27 cellular contexts compared by ENCODE assay signal in the genomic region with DNA sequence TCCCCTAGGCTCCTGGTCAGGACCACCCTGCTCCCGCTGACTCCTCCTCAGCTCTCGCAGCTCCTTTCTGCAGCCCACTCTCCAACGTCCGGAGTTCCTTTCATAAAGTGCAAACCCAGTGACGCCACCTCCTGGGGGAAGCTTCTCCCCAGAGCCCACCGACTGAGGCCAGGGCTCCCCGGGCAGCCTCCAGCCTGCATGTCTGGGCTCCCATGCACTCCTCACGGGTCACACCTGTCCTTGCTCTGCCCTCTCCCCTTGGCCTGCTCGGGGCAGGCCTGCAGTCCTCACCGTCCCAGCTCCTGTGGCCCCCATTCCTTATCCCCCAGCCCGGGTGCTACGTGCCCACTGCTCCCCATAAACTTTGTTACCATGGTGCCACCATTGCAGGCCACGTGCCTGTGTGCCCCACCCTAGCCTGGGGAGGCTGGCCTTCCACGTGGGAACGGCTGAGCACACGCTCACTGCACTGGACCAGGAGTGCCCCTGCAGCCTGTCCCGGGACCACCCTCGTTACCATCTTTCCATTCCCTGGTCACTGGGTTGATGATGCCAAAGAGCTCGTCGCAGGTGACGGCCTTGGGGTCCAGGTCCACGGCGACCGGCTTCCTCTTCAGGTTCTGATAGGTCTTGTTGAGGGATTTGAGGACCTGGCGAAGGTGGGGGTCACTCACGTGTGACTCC.
"Had no signal": no experiment of that assay in that cellular context is flagged by ENCODE, and none has a peak within 500 bp of the region (broad histone marks: within the 10 kb centered on the region; RNA-seq: fewer than 3 reads in every experiment).

No MANE protein-coding gene starts in this region.

- H3K27me3 Mint-ChIP-seq: activated B cell treated with CpG ODN at 0.5 μM for 24 hours; activated CD4-positive, alpha-beta T cell treated with anti-CD3 and anti-CD28 coated beads, Interleukin-2, amount 10 ng/mL, durations not matched to agents 24 days and 14 days; activated CD8-positive, alpha-beta memory T cell treated with anti-CD3 and anti-CD28 coated beads, Interleukin-2, amount 10 ng/mL, durations not matched to agents 7 days and 5 days; activated naive CD8-positive, alpha-beta T cell; central memory CD8-positive, alpha-beta T cell; T-helper 17 cell had no signal

- H3K27ac Mint-ChIP-seq: activated B cell treated with CpG ODN at 0.5 μM for 24 hours; activated CD4-positive, alpha-beta T cell treated with anti-CD3 and anti-CD28 coated beads, Interleukin-2, amount 10 ng/mL, durations not matched to agents 24 days and 14 days; activated CD8-positive, alpha-beta memory T cell treated with anti-CD3 and anti-CD28 coated beads, Interleukin-2, amount 10 ng/mL, durations not matched to agents 7 days and 5 days; activated naive CD8-positive, alpha-beta T cell; T-helper 17 cell had no signal

- H3K36me3 Mint-ChIP-seq: activated CD8-positive, alpha-beta memory T cell treated with anti-CD3 and anti-CD28 coated beads, Interleukin-2, amount 10 ng/mL, durations not matched to agents 7 days and 5 days; activated naive CD8-positive, alpha-beta T cell; brain had no signal

- H3K9me3 Mint-ChIP-seq: activated B cell treated with CpG ODN at 0.5 μM for 24 hours; activated CD4-positive, alpha-beta T cell treated with anti-CD3 and anti-CD28 coated beads, Interleukin-2, amount 10 ng/mL, durations not matched to agents 24 days and 14 days; activated T-cell treated with anti-CD3 and anti-CD28 coated beads, Interleukin-2, amount 50 U/mL, for 4 hours; brain; central memory CD8-positive, alpha-beta T cell had no signal

- ATAC-seq: activated CD8-positive, alpha-beta memory T cell treated with anti-CD3 and anti-CD28 coated beads, Interleukin-2, amount 10 ng/mL, durations not matched to agents 7 days and 5 days; activated T-cell treated with anti-CD3 and anti-CD28 coated beads, Interleukin-2, amount 50 U/mL, for 4 hours; PC-3; T-helper 17 cell had no signal

- H3K4me3 Mint-ChIP-seq: activated B cell treated with CpG ODN at 0.5 μM for 24 hours; activated CD4-positive, alpha-beta T cell treated with anti-CD3 and anti-CD28 coated beads, Interleukin-2, amount 10 ng/mL, durations not matched to agents 24 days and 14 days; activated CD8-positive, alpha-beta memory T cell treated with anti-CD3 and anti-CD28 coated beads, Interleukin-2, amount 10 ng/mL, durations not matched to agents 7 days and 5 days; activated naive CD8-positive, alpha-beta T cell; activated T-cell treated with anti-CD3 and anti-CD28 coated beads, Interleukin-2, amount 50 U/mL, for 4 hours; brain; central memory CD8-positive, alpha-beta T cell; T-helper 17 cell had no signal

- H3K4me1 Mint-ChIP-seq: activated B cell treated with CpG ODN at 0.5 μM for 24 hours; activated CD8-positive, alpha-beta memory T cell treated with anti-CD3 and anti-CD28 coated beads, Interleukin-2, amount 10 ng/mL, durations not matched to agents 7 days and 5 days; brain; central memory CD8-positive, alpha-beta T cell had no signal

- H3K9me3 ChIP-seq: MG63 had no signal

- H3K27me3 ChIP-seq: MG63 had no signal

- DNase-seq: activated B cell treated with CpG ODN at 0.5 μM for 24 hours; activated CD4-positive, alpha-beta T cell treated with anti-CD3 and anti-CD28 coated beads for 1 hour; activated CD4-positive, alpha-beta T cell treated with anti-CD3 and anti-CD28 coated beads, Interleukin-2, amount 10 ng/mL, durations not matched to agents 24 days and 14 days; activated CD4-positive, alpha-beta T cell treated with anti-CD3 and anti-CD28 coated beads, Interleukin-2, amount 50 U/mL, for 48 hours; activated CD8-positive, alpha-beta memory T cell treated with anti-CD3 and anti-CD28 coated beads, Interleukin-2, amount 10 ng/mL, durations not matched to agents 7 days and 5 days; activated effector memory CD4-positive, alpha-beta T cell treated with anti-CD3 and anti-CD28 coated beads, Interleukin-2, amount 50 U/mL, for 16 hours; activated naive CD4-positive, alpha-beta T cell treated with Interleukin-2 at 50 U/mL for 16 hours; activated T-cell treated with anti-CD3 and anti-CD28 coated beads, Interleukin-2, amount 50 U/mL, for 4 hours; amygdala; MG63; MV-4-11; NCI-H1092 treated with DMSO at 0.1 percent for 48 hours; NCI-H1417 treated with DMSO at 0.1 percent for 48 hours; NCI-H1694; NCI-H2029; NCI-H2107; NCI-H2171 treated with DMSO at 0.1 percent for 48 hours; NCI-H226; NCI-H526 treated with DMSO at 0.1 percent for 48 hours; PC-3; SHP77 treated with DMSO at 0.1 percent for 48 hours; T-helper 17 cell; T-helper 9 cell had no signal

- H3K36me3 ChIP-seq: MG63 had no signal

- H3K4me3 ChIP-seq: MG63 had no signal

- FAIRE-seq: astrocyte had no signal
